8 cellular contexts compared by ENCODE assay signal in the genomic region with DNA sequence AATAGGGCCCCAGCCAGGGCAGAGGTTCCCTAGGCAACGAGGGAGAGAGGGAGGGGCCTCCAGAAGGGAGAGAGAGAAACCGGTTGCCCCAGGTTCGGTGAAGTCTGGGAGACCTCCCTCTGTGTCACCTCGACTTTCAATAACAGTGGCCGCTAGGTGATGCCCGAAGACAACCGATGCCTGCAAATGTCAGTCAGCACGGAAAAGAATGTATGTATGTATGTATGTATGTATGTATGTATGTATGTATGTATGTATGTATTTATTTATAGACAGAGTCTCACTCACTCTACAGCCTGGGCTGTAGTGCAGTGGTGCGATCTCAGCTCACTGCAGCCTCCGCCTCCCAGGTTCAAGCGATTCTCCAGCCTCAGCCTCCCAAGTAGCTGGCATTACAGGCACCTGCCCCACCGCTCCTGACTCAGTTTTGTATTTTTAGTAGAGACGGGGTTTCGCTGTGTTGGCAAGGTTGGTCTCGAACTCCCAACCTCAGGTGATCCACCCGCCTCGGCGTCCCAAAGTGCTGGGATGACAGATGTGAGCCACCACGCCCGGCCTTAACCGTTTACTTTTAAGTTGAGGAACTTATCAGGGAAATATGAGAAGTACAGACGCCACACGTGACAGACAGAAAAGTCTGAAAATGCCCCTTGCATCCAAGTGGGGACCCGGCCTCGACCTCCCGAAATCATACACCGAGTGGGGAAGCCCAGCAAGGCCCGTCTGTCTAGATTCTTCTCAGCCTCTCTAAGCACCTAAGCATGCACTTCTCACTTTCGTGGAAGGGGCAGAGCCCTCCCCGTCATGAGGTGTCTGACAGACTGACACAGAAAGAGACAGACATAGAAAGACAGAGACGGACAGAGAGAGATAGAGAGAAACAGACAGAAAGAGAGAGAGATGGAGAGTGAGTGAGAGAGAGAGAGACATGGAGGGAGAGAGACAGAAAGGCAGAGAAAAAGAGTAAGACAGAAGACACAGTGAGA.
DNase-seq lines count a peak whose midpoint lies in the region; ATAC-seq, FAIRE-seq and TF ChIP-seq lines count a peak whose summit lies in the region.
"Not testable (repeated sequence)": the region's sequence is repeated elsewhere in the genome, so short reads cannot be mapped to it uniquely, and the experiment has no call there.

No MANE protein-coding gene starts in this region.

- FAIRE-seq in RCC 7860 (lab: Jason Lieb, UNC), result not testable (repeated sequence)

- H3K27me3 Mint-ChIP-seq in chondrocyte (ENCODE audit: low read depth); nephron progenitor cell (ENCODE audit: low read depth, poor library complexity): not testable (repeated sequence)

- H3K4me3 Mint-ChIP-seq in chondrocyte (ENCODE audit: unreplicated experiment); nephron progenitor cell: not testable (repeated sequence)

- in situ Hi-C loops in HAP-1 (cut with MboI; ENCODE audit: low sequenced_read_pairs), result not testable (repeated sequence)

- TF ChIP-seq CTCF in C4-2B (conservative IDR thresholded peaks at IDR 0.05) (peak; percentile 81), chondrocyte (IDR thresholded peaks at IDR 0.05) (peak; percentile 82), nephron progenitor cell (IDR thresholded peaks at IDR 0.05) (peak; percentile 61)

- H3K9me3 Mint-ChIP-seq in chondrocyte (ENCODE audit: low read depth); nephron progenitor cell: not testable (repeated sequence)

- H3K27ac Mint-ChIP-seq in chondrocyte (ENCODE audit: unreplicated experiment); nephron progenitor cell: not testable (repeated sequence)

- H3K36me3 ChIP-seq in HAP-1 (replicated peaks), result not testable (repeated sequence)

- intact Hi-C loops in right cardiac atrium (cut with DNase I), result not testable (repeated sequence)

- WGBS in right cardiac atrium, result 37% methylated on average over 31 of the region's 31 CpGs

- ATAC-seq in right cardiac atrium, result not testable (repeated sequence)

- not testable (repeated sequence) for H3K36me3 Mint-ChIP-seq in chondrocyte (ENCODE audit: low read depth); nephron progenitor cell (ENCODE audit: low read depth)

- not testable (repeated sequence) for H3K27ac ChIP-seq in C4-2B; right cardiac atrium (ENCODE audit: low read length)

- H3K4me1 ChIP-seq in HAP-1, result peaks cover 11% of the 10 kb centered on the region
- H3K4me1 ChIP-seq in right cardiac atrium (ENCODE audit: control insufficient read depth, insufficient read depth, low read length), result not testable (repeated sequence)

- H3K4me3 ChIP-seq in HAP-1, result not testable (repeated sequence)
- H3K4me3 ChIP-seq in right cardiac atrium (ENCODE audit: low read length), result peak overlapping the region; percentile 37

- H3K4me1 Mint-ChIP-seq in chondrocyte (ENCODE audit: low read depth); nephron progenitor cell: not testable (repeated sequence)

- H3K9me3 ChIP-seq in HAP-1; right cardiac atrium (ENCODE audit: control insufficient read depth, low read length): not testable (repeated sequence)

- peak; percentile 87 to 91 for DNase-seq in HAP-1 (ENCODE audit: low spot score in 2 of 2)
- peak; percentile 18 for DNase-seq in RCC 7860 (ENCODE audit: low spot score)
- peak; percentile 13 for DNase-seq in activated T-cell treated with anti-CD3 and anti-CD28 coated beads for 24 hours (ENCODE audit: low read depth)
- DNase-seq in chondrocyte (ENCODE audit: low spot score), result not testable (repeated sequence)
- peak in 2 of 3 donors; percentile 37 to 61 for DNase-seq in right cardiac atrium
- peak; percentile 82 for DNase-seq in nephron progenitor cell
- DNase-seq in stimulated activated CD8-positive, alpha-beta memory T cell treated with anti-CD3 and anti-CD28 coated beads, Interleukin-15, amount 100 ng/mL, for 48 hours (ENCODE audit: low read depth in 2 of 2), result peak; percentile 4 to 15

- not testable (repeated sequence) for H3K27me3 ChIP-seq in HAP-1 (ENCODE audit: low read depth); right cardiac atrium (ENCODE audit: control insufficient read depth, insufficient read depth)
